19 cellular contexts compared by ENCODE assay signal in the genomic region with DNA sequence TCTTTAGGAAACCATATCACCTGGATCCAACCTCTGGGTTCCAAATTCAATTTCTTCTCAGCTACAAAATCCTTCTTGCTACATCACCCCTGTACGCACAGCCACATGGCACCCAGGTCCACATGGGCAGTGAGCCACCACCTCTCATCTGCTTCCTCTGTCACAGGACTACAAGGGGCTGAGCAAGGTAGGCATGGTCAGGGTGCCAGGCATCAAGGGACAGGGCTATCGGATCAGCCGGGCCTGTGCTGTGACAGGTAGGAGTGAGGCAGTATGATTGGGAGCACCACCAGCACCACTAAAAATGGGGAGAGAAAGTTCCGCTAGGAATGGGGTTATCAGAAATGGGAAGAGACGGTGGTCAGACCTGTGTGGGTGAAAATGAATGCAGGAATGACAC. TPM values are rescaled to one million over a fixed set of nuclear protein-coding genes. Genes with fewer than 3 reads are reported as not detected.
DNase-seq lines count a peak whose midpoint lies in the region; ATAC-seq and TF ChIP-seq lines count a peak whose summit lies in the region.
"Had no signal": no experiment of that assay in that cellular context is flagged by ENCODE, and none has a peak within 500 bp of the region (broad histone marks: within the 10 kb centered on the region; RNA-seq: fewer than 3 reads in every experiment).

No MANE protein-coding gene starts in this region.

- WGBS in psoas muscle, 3 donors = 69 to 81% (median 71%) methylated on average over 5 of the region's 5 CpGs

- intact Hi-C loops in Right ventricle myocardium inferior (cut with DNase I) (no loop called here), cardiac septum (cut with DNase I) (loop anchor here (5.0 kb wide), 2 partner anchors 126 to 166 kb away; partner anchors contain the start of genes CHTOP and ILF2), left cardiac atrium (cut with DNase I) (loop anchor here in 1 of 2 donors (5.0 kb wide), 1 partner anchor 396 kb away; no protein-coding TSS in a partner anchor), psoas muscle (cut with DNase I) (loop anchor here in 1 of 2 donors (5.0 kb wide), 2 partner anchors 241 to 931 kb away; no protein-coding TSS in a partner anchor), vagina (cut with DNase I) (no loop called here)

- H3K4me3 ChIP-seq in psoas muscle (no peak overlapping the region), vagina (peak overlapping the region in 1 of 2 donors; percentile 18)

- H3K4me1 ChIP-seq in psoas muscle (peaks cover 14% of the 10 kb centered on the region), vagina (peaks cover 36% of the 10 kb centered on the region)

- H3K36me3 ChIP-seq in psoas muscle (ENCODE audit: insufficient read depth in 1 of 2, low read depth in 1 of 2) (no peaks in the 10 kb centered on the region), vagina (no peaks in the 10 kb centered on the region)

- H3K27me3 ChIP-seq in psoas muscle (ENCODE audit: insufficient read depth in 3 of 3, low read length in 2 of 3) (no peaks in the 10 kb centered on the region), vagina (no peaks in the 10 kb centered on the region)

- H3K27ac ChIP-seq in psoas muscle (peak overlapping the region; percentile 67), vagina (peak overlapping the region; percentile 88)

- ATAC-seq in Right ventricle myocardium inferior (peak; percentile 3), left cardiac atrium (peak in 1 of 2 donors; percentile 7), psoas muscle (peak in 1 of 4 donors; percentile 4)

- H3K9me3 ChIP-seq in psoas muscle (no peaks in the 10 kb centered on the region), vagina (no peaks in the 10 kb centered on the region)

- no peak for DNase-seq in Right ventricle myocardium inferior (ENCODE audit: missing footprints)
- no peak for DNase-seq in cardiac septum (ENCODE audit: low spot score)
- peak; percentile 41 for DNase-seq in left cardiac atrium
- DNase-seq in psoas muscle = no peak
- no peak for DNase-seq in vagina (ENCODE audit: extremely low spot score in 2 of 2)
- DNase-seq in stimulated activated CD4-positive, alpha-beta T cell treated with anti-CD3 and anti-CD28 coated beads, Interleukin-4, amount 100 ng/mL, for 4 hours = no peak
- no peak for DNase-seq in NK-92 (lab: John Stamatoyannopoulos, UW; ENCODE audit: unreplicated experiment)
- no peak for DNase-seq in stimulated activated CD4-positive, alpha-beta T cell treated with anti-CD3 and anti-CD28 coated beads, Interleukin-2, amount 100 ng/mL, for 48 hours
- DNase-seq: activated CD8-positive, alpha-beta memory T cell treated with anti-CD3 and anti-CD28 coated beads, Interleukin-2, amount 50 U/mL, for 48 hours; activated naive CD4-positive, alpha-beta T cell treated with anti-CD3 and anti-CD28 coated beads, Interleukin-2, amount 50 U/mL, for 16 hours; DMS53; foreskin melanocyte; KBM-7; NCI-H1105 treated with DMSO at 0.1 percent for 48 hours; NK-92 treated with Interleukin-12 subunit alpha and Interleukin-12 subunit beta, amount 100 ng/mL, for 24 hours; SHP77 treated with DMSO at 0.1 percent for 48 hours had no signal

- TF ChIP-seq POLR2A in vagina (IDR thresholded peaks at IDR 0.05) = no peak

- no peak for TF ChIP-seq CTCF in psoas muscle (IDR thresholded peaks at IDR 0.05)
- TF ChIP-seq CTCF in vagina (IDR thresholded peaks at IDR 0.05) = no peak

RNA-seq across cellular contexts. Expression of gene S100A6, which starts 29.4 kb away (rescaled TPM):
- total RNA-seq in Right ventricle myocardium inferior = 265 TPM
- total RNA-seq in cardiac septum = 418 TPM
- 100 to 1,000 TPM; 449 to 518 TPM for total RNA-seq in left cardiac atrium
- 100 to 1,000 TPM in 3 of 4 donors, 10 to 100 TPM in 1; 78.5 to 420 (median 150) TPM for total RNA-seq in psoas muscle
- 100 to 1,000 TPM; 295 to 506 (median 467) TPM for polyA plus RNA-seq in psoas muscle
- total RNA-seq in vagina = 562 TPM

RNA-seq across cellular contexts. Expression of gene S100A5, which starts 34.3 kb away (rescaled TPM):
- total RNA-seq in Right ventricle myocardium inferior (not detected), cardiac septum (not detected), left cardiac atrium (not detected), psoas muscle (not detected), vagina (not detected)
- not detected for polyA plus RNA-seq in psoas muscle
- total RNA-seq: omental fat pad had no signal

RNA-seq across cellular contexts. Expression of gene S100A4, which starts 39.2 kb away (rescaled TPM):
- 164 TPM for total RNA-seq in Right ventricle myocardium inferior
- 107 TPM for total RNA-seq in cardiac septum
- total RNA-seq in left cardiac atrium = 100 to 1,000 TPM; 206 to 332 TPM
- 10 to 100 TPM; 27.0 to 54.7 (median 47.3) TPM for total RNA-seq in psoas muscle
- polyA plus RNA-seq in psoas muscle = 100 to 1,000 TPM in 1 of 3 donors, 10 to 100 TPM in 2; 75.2 to 155 (median 83.6) TPM
- 375 TPM for total RNA-seq in vagina

RNA-seq across cellular contexts. Expression of gene S100A3, which starts 42.7 kb away (rescaled TPM):
- 0.49 TPM for total RNA-seq in Right ventricle myocardium inferior
- 1.3 TPM for total RNA-seq in cardiac septum
- 1 to 10 TPM in 1 of 2 donors, under 1 TPM in 1; 0.77 to 3.3 TPM for total RNA-seq in left cardiac atrium
- total RNA-seq in psoas muscle = 1 to 10 TPM in 2 of 4 donors, under 1 TPM in 2; 0.34 to 5.5 (median 0.86) TPM
- 1 to 10 TPM in 2 of 3 donors, under 1 TPM in 1; 0.77 to 6.6 (median 3.4) TPM for polyA plus RNA-seq in psoas muscle
- total RNA-seq in vagina = 9.6 TPM

RNA-seq across cellular contexts. Expression of gene S100A7, which starts 45.9 kb away (rescaled TPM):
- not detected for total RNA-seq in Right ventricle myocardium inferior
- not detected for total RNA-seq in cardiac septum
- total RNA-seq in left cardiac atrium = not detected
- under 1 TPM in 1 of 4 donors, not detected in 3; 0.60 TPM for total RNA-seq in psoas muscle
- not detected for polyA plus RNA-seq in psoas muscle
- 36.6 TPM for total RNA-seq in vagina
- total RNA-seq: A172, omental fat pad had no signal
- polyA plus RNA-seq: CD14-positive monocyte had no signal
